ENCODE assay signal across 18 cellular contexts in the genomic region with DNA sequence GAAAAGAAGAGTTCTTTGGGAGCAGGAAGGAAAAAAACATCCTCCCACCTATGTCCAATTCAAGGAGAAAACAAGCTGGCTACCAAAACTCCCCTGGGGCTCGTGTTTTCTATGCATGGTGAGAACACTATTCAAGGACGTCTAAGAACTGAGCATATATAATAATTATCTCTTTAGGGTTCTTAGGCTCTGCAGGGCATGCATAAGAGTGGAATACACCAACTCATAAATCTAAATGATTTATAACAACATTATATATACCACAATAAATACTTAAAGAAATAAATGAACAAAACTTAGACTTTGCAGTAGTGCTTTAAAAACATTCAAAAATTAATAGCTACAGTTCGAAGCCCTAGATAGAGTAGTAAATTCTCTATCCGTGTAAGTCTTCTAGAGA. TPM values are rescaled to one million over a fixed set of nuclear protein-coding genes. Genes with fewer than 3 reads are reported as not detected.
DNase-seq lines count a peak whose midpoint lies in the region; ATAC-seq, FAIRE-seq and TF ChIP-seq lines count a peak whose summit lies in the region.
"Had no signal": no experiment of that assay in that cellular context is flagged by ENCODE, and none has a peak within 500 bp of the region (broad histone marks: within the 10 kb centered on the region; RNA-seq: fewer than 3 reads in every experiment).

No MANE protein-coding gene starts in this region.

- peak overlapping the region; percentile 10; the same call in 1 of the 2 replicates for H3K18ac ChIP-seq in H1 (ENCODE audit: extremely low read depth, low read length)
- peak overlapping the region; percentile 77 for H3K18ac ChIP-seq in mesendoderm (ENCODE audit: low read length)

- H2BK15ac ChIP-seq in H1 (ENCODE audit: low read length) (no peak overlapping the region), mesendoderm (replicated peaks; ENCODE audit: low read depth) (peak overlapping the region; percentile 4)

- H4K5ac ChIP-seq in H1 (ENCODE audit: insufficient read length, low read depth, low read length) (no peak overlapping the region), mesendoderm (ENCODE audit: low read length) (no peak overlapping the region)

- H3K4me1 Mint-ChIP-seq in GM23338: peaks cover 47% of the 10 kb centered on the region

- peaks cover 16% of the 10 kb centered on the region for H3K36me3 Mint-ChIP-seq in GM23338 (ENCODE audit: low read depth)

- no peak for FAIRE-seq in H1 (lab: Jason Lieb, UNC)
- FAIRE-seq: A204.1, GM12878, GM18507 had no signal

- CTCF ChIA-PET in H1 (lab: Charles Lee; ENCODE audit: partially characterized antibody): interaction anchor here (0.7 to 1.3 kb wide), 4 partner anchors 10 to 60 kb away, joined by 3 to 5 read pairs (median 3); no protein-coding TSS in a partner anchor

- peaks cover 14% of the 10 kb centered on the region; the same call in 2 of the 3 replicates for H3K9me3 Mint-ChIP-seq in GM23338

- H2AFZ ChIP-seq in GM23338 (no peak overlapping the region), H1 (ENCODE audit: low read length) (no peak overlapping the region)

- H3K79me2 ChIP-seq in GM23338 (replicated peaks; ENCODE audit: insufficient read depth) (no peaks in the 10 kb centered on the region), H1 (ENCODE audit: control insufficient read depth in 1 of 2, insufficient read depth in 2 of 2, low read length in 2 of 2) (no peaks in the 10 kb centered on the region), mesendoderm (ENCODE audit: control insufficient read depth, insufficient read depth, low read length) (no peaks in the 10 kb centered on the region)

- peaks cover 9% of the 10 kb centered on the region for H3F3A ChIP-seq in GM23338 (replicated peaks; ENCODE audit: low read depth)

- H3K36me3 ChIP-seq in GM23338 (ENCODE audit: insufficient read depth) (no peaks in the 10 kb centered on the region), HUES48 (ENCODE audit: control insufficient read depth, insufficient read depth, low read length) (no peaks in the 10 kb centered on the region), H1 (ENCODE audit: control insufficient read depth in 2 of 4, insufficient read depth in 4 of 4, low read length in 3 of 4) (no peaks in the 10 kb centered on the region; a peak in 1 of 8 replicates), mesendoderm (ENCODE audit: control insufficient read depth, insufficient read depth, low read length) (no peaks in the 10 kb centered on the region)
- H3K36me3 ChIP-seq: BE2C had no signal

- H2BK5ac ChIP-seq in H1 (ENCODE audit: low read depth, low read length) (no peak overlapping the region), mesendoderm (ENCODE audit: low read length) (peak overlapping the region; percentile 99)

- H3K27ac Mint-ChIP-seq in GM23338: peak overlapping the region; percentile 27; the same call in 1 of the 2 replicates
- H3K27ac Mint-ChIP-seq: CD4-positive, alpha-beta memory T cell had no signal

- no peak overlapping the region for H3K14ac ChIP-seq in H1 (ENCODE audit: insufficient read length)

- TF ChIP-seq RAD21 in H1 (IDR thresholded peaks at IDR 0.05 in 1 of 2, conservative IDR thresholded peaks at IDR 0.05 in 1 of 2; ENCODE audit: low read depth in 2 of 2, low read length in 2 of 2): no peak

- no peak overlapping the region for H3K4me3 Mint-ChIP-seq in GM23338
- H3K4me3 Mint-ChIP-seq: CD4-positive, alpha-beta memory T cell had no signal

- TF ChIP-seq CTCF in GM23338 (conservative IDR thresholded peaks at IDR 0.05; ENCODE audit: low read depth in 2 of 2) (no peak), H1 (IDR thresholded peaks at IDR 0.05; ENCODE audit: control extremely low read depth in 1 of 3, insufficient read depth in 1 of 3, low read depth in 1 of 3, low read length in 3 of 3) (no peak)

- H3K79me1 ChIP-seq in H1 (ENCODE audit: low read depth, low read length) (no peaks in the 10 kb centered on the region), mesendoderm (ENCODE audit: low read length) (no peaks in the 10 kb centered on the region)

- ATAC-seq in GM23338 (no peak), GM21717 (IDR thresholded peaks at IDR 0.05; ENCODE audit: unreplicated experiment) (no peak), GM21737 (IDR thresholded peaks at IDR 0.05; ENCODE audit: unreplicated experiment) (no peak)
- ATAC-seq: GM12878, HCT116 had no signal

- H3K4me2 ChIP-seq in GM23338: peak overlapping the region; percentile 83
- H3K4me2 ChIP-seq in H1 (ENCODE audit: insufficient read depth in 1 of 2, low read depth in 2 of 2, low read length in 2 of 2): peak overlapping the region in 1 of 2 experiments; percentile 67; a peak in 1 of 4 replicates
- H3K4me2 ChIP-seq in mesendoderm (ENCODE audit: low read length): no peak overlapping the region

- peak overlapping the region; percentile 76; the same call in 1 of the 2 replicates for H2BK20ac ChIP-seq in H1 (ENCODE audit: low read length)

- H2BK120ac ChIP-seq in H1 (replicated peaks; ENCODE audit: low read depth, low read length): no peak overlapping the region
- peak overlapping the region; percentile 66 for H2BK120ac ChIP-seq in mesendoderm (ENCODE audit: low read depth, low read length)

- H2AK5ac ChIP-seq in H1 (ENCODE audit: low read depth, low read length) (no peak overlapping the region), mesendoderm (ENCODE audit: low read length) (no peak overlapping the region)

- no peak overlapping the region for H3K23ac ChIP-seq in H1 (ENCODE audit: insufficient read length)
- H3K23ac ChIP-seq in mesendoderm (ENCODE audit: low read length): no peak overlapping the region

- H4K20me1 ChIP-seq in GM23338 (replicated peaks; ENCODE audit: insufficient read depth) (no peaks in the 10 kb centered on the region), H1 (replicated peaks in 1 of 2; ENCODE audit: control insufficient read depth in 1 of 2, insufficient read depth in 2 of 2, low read length in 2 of 2) (no peaks in the 10 kb centered on the region)

- H3K56ac ChIP-seq in H1 (replicated peaks; ENCODE audit: insufficient read length, low read depth, low read length) (no peak overlapping the region), mesendoderm (ENCODE audit: low read length) (peak overlapping the region; percentile 85)

- H3K27me3 ChIP-seq in GM23338 (ENCODE audit: insufficient read depth) (no peaks in the 10 kb centered on the region), HUES48 (ENCODE audit: control insufficient read depth, insufficient read depth, low read length) (no peaks in the 10 kb centered on the region), H1 (replicated peaks in 1 of 4; ENCODE audit: control insufficient read depth in 3 of 4, extremely low read depth in 1 of 4, insufficient read depth in 3 of 4, low read length in 3 of 4) (no peaks in the 10 kb centered on the region), mesendoderm (ENCODE audit: insufficient read depth, low read length, poor library complexity) (no peaks in the 10 kb centered on the region)
- H3K27me3 ChIP-seq: BE2C had no signal

- H3K4me1 ChIP-seq in GM23338 (ENCODE audit: insufficient read depth) (peaks cover 49% of the 10 kb centered on the region), HUES48 (ENCODE audit: control insufficient read depth, insufficient read depth, low read length) (peaks cover 39% of the 10 kb centered on the region), H1 (replicated peaks in 1 of 4; ENCODE audit: control insufficient read depth in 3 of 4, insufficient read depth in 4 of 4, low read length in 3 of 4) (peaks cover 7 to 15% (median 12%) of the 10 kb centered on the region in 4 experiments), mesendoderm (ENCODE audit: control insufficient read depth, low read depth, low read length) (peaks cover 18% of the 10 kb centered on the region)
- H3K4me1 ChIP-seq: BE2C had no signal

- no peaks in the 10 kb centered on the region for H3K23me2 ChIP-seq in H1 (ENCODE audit: low read depth, low read length)

- H3K9ac ChIP-seq in HUES48 (ENCODE audit: low read depth, low read length) (no peak overlapping the region), H1 (replicated peaks in 1 of 4; ENCODE audit: extremely low read depth in 1 of 4, low read depth in 3 of 4, low read length in 3 of 4) (no peak overlapping the region; a peak in 1 of 7 replicates), mesendoderm (ENCODE audit: low read length) (peak overlapping the region; percentile 74)

- peaks cover 6% of the 10 kb centered on the region; the same call in 1 of the 2 replicates for H3K9me2 ChIP-seq in GM23338 (ENCODE audit: insufficient read depth)

- no peak overlapping the region for H4K8ac ChIP-seq in H1 (ENCODE audit: extremely low read depth, insufficient read depth, low read length)
- no peak overlapping the region for H4K8ac ChIP-seq in mesendoderm (ENCODE audit: low read depth, low read length)

- H3K9me3 ChIP-seq in HUES48 (ENCODE audit: control insufficient read depth, insufficient read depth, low read length): 0 out of 2 replicates have a peak, but pooled peaks cover 2% of the 10 kb centered on the region
- no peaks in the 10 kb centered on the region; a peak in 1 of 4 replicates for H3K9me3 ChIP-seq in H1 (ENCODE audit: insufficient read depth in 2 of 2, low read depth in 1 of 2, low read length in 1 of 2)
- H3K9me3 ChIP-seq: BE2C had no signal

- no peak for TF ChIP-seq EP300 in H1 (IDR thresholded peaks at IDR 0.05; ENCODE audit: borderline replicate concordance in 1 of 2, low read depth in 2 of 2, low read length in 2 of 2)

- 78% methylated on average over 4 of the region's 4 CpGs; no CpG with 5 or more reads in 1 of the 2 experiments for WGBS in H1 (ENCODE audit: extremely low coverage in 1 of 2, insufficient coverage in 1 of 2, insufficient read length in 1 of 2, insufficient replicate concordance in 2 of 2, low coverage in 1 of 2, low lambda C conversion rate in 2 of 2, missing lambda C conversion rate in 1 of 2), 2 experiments
- WGBS in mesendoderm (ENCODE audit: extremely low coverage, insufficient coverage, low lambda C conversion rate): no CpG with 5 or more reads among the region's 4 CpGs

- peak overlapping the region; percentile 47 for H4K91ac ChIP-seq in H1 (replicated peaks; ENCODE audit: insufficient read length, low read length)

- POLR2A ChIA-PET in H1 (lab: Charles Lee; ENCODE audit: partially characterized antibody): interaction anchor here (0.9 kb wide), 1 partner anchor 12 kb away, joined by 3 read pairs; no protein-coding TSS in a partner anchor

- H3K27me3 Mint-ChIP-seq in GM23338 (ENCODE audit: insufficient read depth, low read depth, poor library complexity): peaks cover 1% of the 10 kb centered on the region
- H3K27me3 Mint-ChIP-seq: CD4-positive, alpha-beta memory T cell had no signal

- TF ChIP-seq POLR2A in H1 (IDR thresholded peaks at IDR 0.05; ENCODE audit: control extremely low read depth in 1 of 2, low read depth in 2 of 2, low read length in 2 of 2): no peak

- H3K4ac ChIP-seq in H1 (replicated peaks; ENCODE audit: insufficient read length, low read depth, low read length): peak overlapping the region; percentile 1
- H3K4ac ChIP-seq in mesendoderm (ENCODE audit: low read depth, low read length): peak overlapping the region; percentile 64

- H2BK12ac ChIP-seq in H1 (ENCODE audit: low read depth, low read length): 0 out of 2 replicates have a peak overlapping the region, but pooled peaks have one; percentile 63

- no peak for DNase-seq in GM23338 (ENCODE audit: low spot score)
- DNase-seq in H1 (ENCODE audit: low read depth in 1 of 2, low spot score in 2 of 2): no peak
- no peak for DNase-seq in mesendoderm
- no peak for DNase-seq in stimulated activated CD4-positive, alpha-beta T cell treated with anti-CD3 and anti-CD28 coated beads, Interleukin-2, amount 100 ng/mL, for 48 hours
- DNase-seq: BE2C; CD4-positive, alpha-beta memory T cell; DMS79; IMR-90; KBM-7 had no signal

- peak overlapping the region; percentile 95; the same call in 1 of the 2 replicates for H3K27ac ChIP-seq in GM23338 (ENCODE audit: low read depth)
- H3K27ac ChIP-seq in HUES48 (ENCODE audit: low read depth, low read length): peak overlapping the region; percentile 88
- H3K27ac ChIP-seq in H1 (ENCODE audit: low read depth, low read length): no peak overlapping the region
- peak overlapping the region; percentile 96 for H3K27ac ChIP-seq in mesendoderm (ENCODE audit: low read depth, low read length)
- H3K27ac ChIP-seq: C4-2B had no signal

- no peak overlapping the region for H3K4me3 ChIP-seq in GM23338
- no peak overlapping the region for H3K4me3 ChIP-seq in HUES48 (ENCODE audit: low read depth, low read length)
- no peak overlapping the region; a peak in 1 of 8 replicates for H3K4me3 ChIP-seq in H1 (ENCODE audit: extremely low read depth in 1 of 4, insufficient read depth in 2 of 4, low read depth in 3 of 4, low read length in 4 of 4)
- no peak overlapping the region for H3K4me3 ChIP-seq in mesendoderm (ENCODE audit: low read length)
- H3K4me3 ChIP-seq: GM12878 had no signal

RNA-seq across cellular contexts. Expression of gene TMEM154, which starts 19.5 kb away (rescaled TPM):
- 1.7 and 2.7 TPM in 2 replicates for total RNA-seq in GM23338 (2014; rRNA removed; shearing (Covaris generic))
- polyA plus RNA-seq in GM23338 (2016; fragmentation: Nextera tagmentation; extraction: Ambion mirVana): 1.0 and 1.8 TPM in 2 replicates
- total RNA-seq in H1 (2021; fragmentation: NEBNext Ultra II Directional; extraction: Animal tissue kit (Norgen Biotek cat#: 25700)): 1.2 and 1.5 TPM in 2 replicates
- 0.22 and 0.33 TPM in 2 replicates for polyA plus RNA-seq in H1 (2011; rRNA removed)
- polyA plus RNA-seq in H1 (2011; cell fraction: cytosol; rRNA removed): 0.27 TPM
- polyA plus RNA-seq in H1 (2011; cell fraction: nucleus; rRNA removed): 0.31 TPM
- polyA plus RNA-seq in H1 (2012, experiment 1 of 2): 0.18 to 0.99 TPM (median 0.69 TPM) in 4 replicates
- 0.03 TPM for polyA plus RNA-seq in H1 (2012, experiment 2 of 2)
- 1.1 TPM for polyA plus RNA-seq in H1 (2013, experiment 1 of 2)
- 1.9 TPM for polyA plus RNA-seq in H1 (2013, experiment 2 of 2)
- 0.85 and 1.0 TPM in 2 replicates for polyA minus RNA-seq in H1 (2011; rRNA and poly(A)+ RNA removed)
- not detected for polyA minus RNA-seq in H1 (2011; cell fraction: cytosol; rRNA and poly(A)+ RNA removed)
- polyA minus RNA-seq in H1 (2011; cell fraction: nucleus; rRNA and poly(A)+ RNA removed): 1.9 TPM
- polyA plus RNA-seq in mesendoderm (2013, experiment 1 of 2): 12.8 TPM
- polyA plus RNA-seq in mesendoderm (2013, experiment 2 of 2): 11.9 TPM
- total RNA-seq: G401 had no signal
